29 cellular contexts compared by ENCODE assay signal in the genomic region with DNA sequence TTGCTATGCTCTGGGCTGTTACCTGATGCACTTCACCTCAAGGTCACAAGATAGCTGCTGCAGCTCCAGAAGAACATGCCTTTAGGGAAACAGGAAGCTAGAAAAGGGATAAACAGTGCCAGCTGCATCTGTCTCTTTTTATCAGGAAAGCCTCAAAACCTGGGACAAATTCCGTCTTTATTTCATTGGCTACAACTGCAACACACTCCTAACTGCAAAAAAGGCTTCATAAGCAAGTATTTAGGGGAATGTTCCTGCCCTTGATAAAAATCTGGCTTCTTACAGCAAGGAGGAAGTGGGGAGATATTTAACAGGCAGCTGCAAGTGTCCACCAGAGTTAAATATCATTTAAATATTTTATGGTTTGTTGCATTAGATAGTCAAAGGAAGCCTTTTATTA. TPM values are rescaled to one million over a fixed set of nuclear protein-coding genes. Genes with fewer than 3 reads are reported as not detected.
"Had no signal": no experiment of that assay in that cellular context is flagged by ENCODE, and none has a peak within 500 bp of the region (broad histone marks: within the 10 kb centered on the region; RNA-seq: fewer than 3 reads in every experiment).

No MANE protein-coding gene starts in this region.

- H3K27me3 ChIP-seq: gastrocnemius medialis, ovary, sigmoid colon, stomach, thyroid gland had no signal

- H3K27ac ChIP-seq: dorsolateral prefrontal cortex, epithelial cell of prostate, gastrocnemius medialis, lower lobe of right lung, ovary, psoas muscle, sigmoid colon, stomach, thyroid gland had no signal

- H3K4me3 Mint-ChIP-seq: endodermal cell; naive thymus-derived CD8-positive, alpha-beta T cell; nephron progenitor cell; stimulated activated effector memory CD8-positive, alpha-beta T cell treated with anti-CD3 and anti-CD28 coated beads, Interleukin-12 subunit alpha, Interleukin-12 subunit beta, amount 100 ng/mL, for 72 hours; type B pancreatic cell had no signal

- H3K4me3 ChIP-seq: dorsolateral prefrontal cortex, gastrocnemius medialis, lower lobe of right lung, ovary, psoas muscle, sigmoid colon, stomach, thyroid gland had no signal

- H3K36me3 Mint-ChIP-seq: naive thymus-derived CD8-positive, alpha-beta T cell; stimulated activated effector memory CD8-positive, alpha-beta T cell treated with anti-CD3 and anti-CD28 coated beads, Interleukin-12 subunit alpha, Interleukin-12 subunit beta, amount 100 ng/mL, for 72 hours had no signal

- FAIRE-seq: keratinocyte had no signal

- H3K9me3 ChIP-seq: gastrocnemius medialis, lower lobe of right lung, psoas muscle, sigmoid colon, thyroid gland had no signal

- H3K4me1 Mint-ChIP-seq: endodermal cell; naive thymus-derived CD8-positive, alpha-beta T cell; nephron progenitor cell; stimulated activated effector memory CD8-positive, alpha-beta T cell treated with anti-CD3 and anti-CD28 coated beads, Interleukin-12 subunit alpha, Interleukin-12 subunit beta, amount 100 ng/mL, for 72 hours had no signal

- H3K36me3 ChIP-seq: gastrocnemius medialis, lower lobe of right lung, ovary, sigmoid colon, stomach, thyroid gland had no signal

- ATAC-seq: esophagus mucosa; gastrocnemius medialis; left ventricle myocardium superior; lower lobe of right lung; naive thymus-derived CD8-positive, alpha-beta T cell; psoas muscle; right cardiac atrium; stimulated activated effector memory CD8-positive, alpha-beta T cell treated with anti-CD3 and anti-CD28 coated beads, Interleukin-12 subunit alpha, Interleukin-12 subunit beta, amount 100 ng/mL, for 72 hours had no signal

- DNase-seq: dorsolateral prefrontal cortex; effector CD4-positive, alpha-beta T cell; endodermal cell; foreskin fibroblast; gastrocnemius medialis; head of caudate nucleus; left ventricle myocardium superior; lower lobe of right lung; naive thymus-derived CD8-positive, alpha-beta T cell; nephron progenitor cell; nucleus accumbens; ovary; posterior cingulate gyrus; psoas muscle; right cardiac atrium; sigmoid colon; stimulated activated CD4-positive, alpha-beta T cell treated with anti-CD3 and anti-CD28 coated beads, Interleukin-2, amount 100 ng/mL, for 24 hours; stimulated activated CD4-positive, alpha-beta T cell treated with anti-CD3 and anti-CD28 coated beads, Interleukin-4, amount 100 ng/mL, for 24 hours; stimulated activated naive CD4-positive, alpha-beta T cell treated with Interleukin-2 at 50 U/mL for 16 hours; stomach; thyroid gland had no signal

- H3K27ac Mint-ChIP-seq: endodermal cell; naive thymus-derived CD8-positive, alpha-beta T cell; nephron progenitor cell; stimulated activated effector memory CD8-positive, alpha-beta T cell treated with anti-CD3 and anti-CD28 coated beads, Interleukin-12 subunit alpha, Interleukin-12 subunit beta, amount 100 ng/mL, for 72 hours; type B pancreatic cell had no signal

- H3K4me1 ChIP-seq: gastrocnemius medialis, lower lobe of right lung, psoas muscle, sigmoid colon, stomach, thyroid gland had no signal

RNA-seq across cellular contexts. Expression of a gene that starts 34.2 kb away (rescaled TPM):
- total RNA-seq: esophagus mucosa; gastrocnemius medialis; mesenteric fat pad; myocyte; naive thymus-derived CD8-positive, alpha-beta T cell; renal cortical epithelial cell had no signal
- polyA plus RNA-seq: keratinocyte; naive thymus-derived CD8-positive, alpha-beta T cell had no signal
